In the genomic region with DNA sequence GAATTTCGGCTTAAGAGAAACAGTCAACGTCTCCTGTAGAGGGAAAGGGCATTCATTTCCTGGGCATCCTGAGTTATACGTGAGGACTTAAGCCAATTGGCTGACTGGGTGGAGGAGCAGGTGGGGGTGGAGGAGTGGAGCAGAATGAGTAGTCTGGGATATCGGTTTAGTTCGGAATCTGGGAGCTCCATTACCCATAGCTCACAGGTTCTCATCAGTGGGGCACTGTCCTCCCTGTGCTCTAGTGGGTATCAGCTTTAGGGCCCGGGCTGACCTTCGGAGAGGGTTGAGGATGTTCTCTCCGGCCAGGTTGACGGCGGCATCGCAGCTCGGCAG, we compare ENCODE assay signal across 8 cellular contexts. TPM values are rescaled to one million over a fixed set of nuclear protein-coding genes. Genes with fewer than 3 reads are reported as not detected.
DNase-seq lines count a peak whose midpoint lies in the region; ATAC-seq and TF ChIP-seq lines count a peak whose summit lies in the region.

No MANE protein-coding gene starts in this region.

- no peaks in the 10 kb centered on the region for H3K9me3 ChIP-seq in Karpas-422 (ENCODE audit: low read length)
- no peaks in the 10 kb centered on the region for H3K9me3 ChIP-seq in tibial artery

- H3K79me2 ChIP-seq in Karpas-422 (ENCODE audit: low read length): peaks cover 33% of the 10 kb centered on the region

- TF ChIP-seq CTCF in tibial artery (IDR thresholded peaks at IDR 0.05): no peak

- DNase-seq in DMS 273 treated with DMSO at 0.1 percent for 48 hours (lab: John Stamatoyannopoulos, UW) (peak; percentile 44), Karpas-422 (no peak), kidney glomerular epithelial cell (lab: John Stamatoyannopoulos, UW) (peak; percentile 53), tibial artery (no peak), medulla oblongata (ENCODE audit: extremely low spot score) (no peak), mucosa of gallbladder (ENCODE audit: low spot score) (no peak)

- peak overlapping the region; percentile 83 for H3K27ac ChIP-seq in Karpas-422 (ENCODE audit: low read length)
- peak overlapping the region; percentile 99 for H3K27ac ChIP-seq in adipose tissue (ENCODE audit: low read depth, low read length)
- H3K27ac ChIP-seq in tibial artery: peak overlapping the region; percentile 99

- H3K9ac ChIP-seq in Karpas-422 (ENCODE audit: low read length): peak overlapping the region; percentile 89

- no peak for ATAC-seq in HG03565 (IDR thresholded peaks at IDR 0.05; ENCODE audit: unreplicated experiment)

- H2AFZ ChIP-seq in Karpas-422 (ENCODE audit: low read length): no peak overlapping the region

- H3K36me3 ChIP-seq in Karpas-422 (ENCODE audit: insufficient read depth, low read length) (peaks cover 27% of the 10 kb centered on the region; the same call in 1 of the 2 replicates), tibial artery (peaks cover 25 to 43% (median 42%) of the 10 kb centered on the region in 3 donors)

- WGBS in adipose tissue, 3 donors: 0 to 3% (median 3%) methylated on average over 12 of the region's 12 CpGs

- H3K4me1 ChIP-seq in Karpas-422 (ENCODE audit: low read length): peaks cover 32% of the 10 kb centered on the region
- H3K4me1 ChIP-seq in tibial artery: peaks cover 0 to 28% (median 20%) of the 10 kb centered on the region in 4 donors

- H3K9me2 ChIP-seq in Karpas-422 (replicated peaks; ENCODE audit: insufficient read depth, low read length): no peaks in the 10 kb centered on the region

- no peaks in the 10 kb centered on the region for H4K20me1 ChIP-seq in Karpas-422 (ENCODE audit: insufficient read depth, low read depth, low read length)

- H3K4me3 ChIP-seq in Karpas-422 (ENCODE audit: low read length) (peak overlapping the region; percentile 81), tibial artery (peak overlapping the region; percentile 69 to 90)

- H3K27me3 ChIP-seq in Karpas-422 (ENCODE audit: low read length) (no peaks in the 10 kb centered on the region), tibial artery (no peaks in the 10 kb centered on the region)

- intact Hi-C loops in tibial artery (cut with DNase I; ENCODE audit: low total_unique reads): no loop called here

- H3K4me2 ChIP-seq in Karpas-422 (ENCODE audit: low read depth, low read length, poor library complexity, severe bottlenecking): peak overlapping the region; percentile 74

RNA-seq across cellular contexts. Expression of a gene that starts 0.7 kb away (rescaled TPM):
- total RNA-seq in Karpas-422 (2014; rRNA removed; shearing (Covaris generic); ENCODE audit: low replicate concordance): 53.3 and 77.2 TPM in 2 replicates
- polyA plus RNA-seq in adipose tissue: 10 to 100 TPM; 41.0 to 59.4 (median 48.7) TPM
- total RNA-seq in mucosa of gallbladder: 64.8 TPM

RNA-seq across cellular contexts. Expression of a gene that starts 12.1 kb away (rescaled TPM):
- 50.8 and 109 TPM in 2 replicates for total RNA-seq in Karpas-422 (2014; rRNA removed; shearing (Covaris generic); ENCODE audit: low replicate concordance)
- 10 to 100 TPM; 17.9 to 29.2 (median 24.5) TPM for polyA plus RNA-seq in adipose tissue
- total RNA-seq in mucosa of gallbladder: 93.4 TPM

RNA-seq across cellular contexts. Expression of a gene that starts 12.4 kb away (rescaled TPM):
- 1.1 and 3.6 TPM in 2 replicates for total RNA-seq in Karpas-422 (2014; rRNA removed; shearing (Covaris generic); ENCODE audit: low replicate concordance)
- polyA plus RNA-seq in adipose tissue: 1 to 10 TPM in 2 of 3 donors, under 1 TPM in 1; 0.89 to 4.3 (median 3.0) TPM
- 14.0 TPM for total RNA-seq in mucosa of gallbladder

RNA-seq across cellular contexts. Expression of a gene that starts 43.1 kb away (rescaled TPM):
- total RNA-seq in Karpas-422 (2014; rRNA removed; shearing (Covaris generic); ENCODE audit: low replicate concordance): not detected in 2 replicates
- 1 to 10 TPM; 2.7 to 7.6 (median 3.8) TPM for polyA plus RNA-seq in adipose tissue
- total RNA-seq in mucosa of gallbladder: 30.6 TPM

Comparison
In these comparisons a context has a peak if more than half of its experiments do, and no peak if none do; other contexts are left out.
1. DNase-seq: peak in DMS 273 treated with DMSO at 0.1 percent for 48 hours (single experiment) and kidney glomerular epithelial cell (single experiment); none in Karpas-422 (single experiment), tibial artery (0 of 2), medulla oblongata (single experiment) and mucosa of gallbladder (single experiment).
2. Peak in every context shown above with its lines, with median percentiles within 50 percentile points of each other: H3K27ac ChIP-seq.